In the genomic region with DNA sequence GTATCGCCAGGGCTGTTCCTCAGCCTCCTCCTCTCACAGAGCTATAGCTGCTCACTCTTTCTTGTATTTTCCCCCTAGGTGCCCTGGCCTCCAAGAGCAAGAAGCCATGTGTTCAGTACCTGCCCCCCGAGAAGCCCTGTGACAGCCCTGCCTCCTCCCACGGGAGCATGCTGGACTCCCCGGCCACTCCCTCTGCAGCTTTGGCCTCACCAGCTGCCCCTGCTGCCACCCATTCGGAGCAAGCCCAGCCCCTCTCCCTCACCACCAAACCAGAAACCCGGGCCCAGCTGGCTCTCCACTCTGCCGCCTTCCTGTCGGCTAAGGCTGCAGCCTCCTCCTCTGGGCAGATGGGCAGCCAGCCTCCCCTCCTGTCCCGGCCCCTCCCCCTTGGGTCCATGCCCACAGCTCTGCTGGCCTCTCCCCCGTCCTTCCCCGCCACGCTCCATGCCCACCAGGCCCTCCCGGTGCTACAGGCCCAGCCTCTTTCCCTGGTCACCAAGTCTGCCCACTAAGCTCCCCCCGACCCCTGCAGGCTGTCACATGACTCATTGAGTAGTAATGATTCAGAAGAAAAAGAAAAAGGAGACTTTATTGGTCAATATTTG, we compare ENCODE assay signal across 8 cellular contexts. TPM values are rescaled to one million over a fixed set of nuclear protein-coding genes. Genes with fewer than 3 reads are reported as not detected.
DNase-seq lines count a peak whose midpoint lies in the region; ATAC-seq, FAIRE-seq and TF ChIP-seq lines count a peak whose summit lies in the region.

No MANE protein-coding gene starts in this region.

- H3K4me2 ChIP-seq in A549: no peak overlapping the region

- TF ChIP-seq EP300 in A549 (IDR thresholded peaks at IDR 0.05): no peak

- peaks cover 5% of the 10 kb centered on the region; the same call in 1 of the 3 replicates for H3K4me1 ChIP-seq in A549

- H3K9me3 ChIP-seq in A549: no peaks in the 10 kb centered on the region

- TF ChIP-seq CTCF in A549 (IDR thresholded peaks at IDR 0.05): no peak
- TF ChIP-seq CTCF in fibroblast of the aortic adventitia (IDR thresholded peaks at IDR 0.05; ENCODE audit: insufficient read depth, low read length): no peak

- WGBS in A549 (ENCODE audit: missing lambda C conversion rate): 72% methylated on average over 13 of the region's 14 CpGs

- POLR2A ChIA-PET in A549 (lab: Yijun Ruan, JAX): interaction anchor here (1.2 kb wide), 1 partner anchor 45 kb away, joined by 4 read pairs; a partner anchor contains a TSS

- H3K4me3 ChIP-seq in A549 (no peak overlapping the region), fibroblast of the aortic adventitia (ENCODE audit: low read depth, low read length) (no peak overlapping the region)

- TF ChIP-seq POLR2A in A549 (IDR thresholded peaks at IDR 0.05; ENCODE audit: low read length): no peak

- FAIRE-seq in A549 (lab: Jason Lieb, UNC): no peak

- DNase-seq in A549 (ENCODE audit: low read depth in 1 of 2, low spot score in 1 of 2) (no peak), SHP77 (lab: John Stamatoyannopoulos, UW) (peak; percentile 89 to 92), fibroblast of the aortic adventitia (ENCODE audit: low read depth) (peak; percentile 44), posterior cingulate gyrus (peak in 8 of 10 donors; percentile 25 to 90 (median 52)), GM19238 (ENCODE audit: insufficient read length, low spot score) (no peak)

- CTCF ChIA-PET in A549 (lab: Yijun Ruan, JAX): interaction anchor here (1.2 to 4.7 kb wide), 4 partner anchors 10 to 243 kb away, joined by 3 to 77 read pairs (median 8); no protein-coding TSS in a partner anchor

- intact Hi-C loops in posterior cingulate gyrus (cut with DNase I): no loop called here

- no peak for TF ChIP-seq RAD21 in A549 (conservative IDR thresholded peaks at IDR 0.05 in 1 of 2, IDR thresholded peaks at IDR 0.05 in 1 of 2)

- ATAC-seq in A549 (peak; percentile 21 to 35; a peak in 4 of 6 replicates), GM19023 (IDR thresholded peaks at IDR 0.05; ENCODE audit: unreplicated experiment) (peak; percentile 4), HG02870 (IDR thresholded peaks at IDR 0.05; ENCODE audit: unreplicated experiment) (no peak), GM21619 (IDR thresholded peaks at IDR 0.05; ENCODE audit: unreplicated experiment) (no peak)

- peak overlapping the region in 1 of 2 experiments; percentile 2; a peak in 1 of 6 replicates for H3K27ac ChIP-seq in A549

TF ChIP-seq in A549, 52 proteins besides CTCF, POLR2A, EP300 and RAD21:
- TF ChIP-seq FOSL2 (IDR thresholded peaks at IDR 0.05): no peak
- TF ChIP-seq FOSL2 (CRISPR knock-in tag; IDR thresholded peaks at IDR 0.05): peak; percentile 19; the same call in 1 of the 2 replicates
- TF ChIP-seq TP53 (CRISPR knock-in tag; IDR thresholded peaks at IDR 0.05): no peak

RNA-seq across cellular contexts. Expression of a gene that starts 18.7 kb away (rescaled TPM):
- 159 and 177 TPM in 2 replicates for polyA plus RNA-seq in A549 (2011; rRNA removed)
- 83.2 and 85.0 TPM in 2 replicates for polyA plus RNA-seq in A549 (2012; cell fraction: cytosol; rRNA removed)
- polyA plus RNA-seq in A549 (2012; cell fraction: nucleus; rRNA removed): 54.5 and 62.1 TPM in 2 replicates
- 97.1 to 98.9 TPM (median 98.3 TPM) in 3 replicates for polyA plus RNA-seq in A549 (2017; fragmentation: RNase III; extraction: RNeasy Plus Mini Kit Qiagen cat#74134 plus additional on column Dnase treatment)
- polyA minus RNA-seq in A549 (2011; rRNA and poly(A)+ RNA removed): 54.7 and 65.4 TPM in 2 replicates
- 90.3 and 112 TPM in 2 replicates for total RNA-seq in fibroblast of the aortic adventitia (ENCODE audit: low replicate concordance)

RNA-seq across cellular contexts. Expression of a gene that starts 45.3 kb away (rescaled TPM):
- polyA plus RNA-seq in A549 (2011; rRNA removed) (51.6 and 52.3 TPM in 2 replicates), A549 (2017; fragmentation: RNase III; extraction: RNeasy Plus Mini Kit Qiagen cat#74134 plus additional on column Dnase treatment) (40.8 to 43.3 TPM (median 42.3 TPM) in 3 replicates)
- polyA plus RNA-seq in A549 (2012; cell fraction: cytosol; rRNA removed): 19.8 and 25.3 TPM in 2 replicates
- 70.6 and 78.0 TPM in 2 replicates for polyA plus RNA-seq in A549 (2012; cell fraction: nucleus; rRNA removed)
- polyA minus RNA-seq in A549 (2011; rRNA and poly(A)+ RNA removed): 56.6 and 65.7 TPM in 2 replicates
- 31.2 and 60.1 TPM in 2 replicates for total RNA-seq in fibroblast of the aortic adventitia (ENCODE audit: low replicate concordance)

RNA-seq across cellular contexts. Expression of a gene that starts 45.5 kb away (rescaled TPM):
- polyA plus RNA-seq in A549 (2011; rRNA removed): 29.9 and 31.9 TPM in 2 replicates
- 20.6 and 21.5 TPM in 2 replicates for polyA plus RNA-seq in A549 (2012; cell fraction: cytosol; rRNA removed)
- 47.6 and 52.1 TPM in 2 replicates for polyA plus RNA-seq in A549 (2012; cell fraction: nucleus; rRNA removed)
- polyA plus RNA-seq in A549 (2017; fragmentation: RNase III; extraction: RNeasy Plus Mini Kit Qiagen cat#74134 plus additional on column Dnase treatment): 14.6 to 17.8 TPM (median 15.3 TPM) in 3 replicates
- polyA minus RNA-seq in A549 (2011; rRNA and poly(A)+ RNA removed): 25.7 and 29.4 TPM in 2 replicates
- total RNA-seq in fibroblast of the aortic adventitia (ENCODE audit: low replicate concordance): 9.0 and 19.3 TPM in 2 replicates

Comparison
In these comparisons a context has a peak if more than half of its experiments do, and no peak if none do; other contexts are left out.
1. ATAC-seq: peak in A549 (2 of 2) and GM19023 (single experiment); none in HG02870 (single experiment) and GM21619 (single experiment).
2. DNase-seq: peak in SHP77 (2 of 2), fibroblast of the aortic adventitia (single experiment) and posterior cingulate gyrus (8 of 10); none in A549 (0 of 2) and GM19238 (single experiment).